ENCODE assay signal across 1 cellular context in the genomic region with DNA sequence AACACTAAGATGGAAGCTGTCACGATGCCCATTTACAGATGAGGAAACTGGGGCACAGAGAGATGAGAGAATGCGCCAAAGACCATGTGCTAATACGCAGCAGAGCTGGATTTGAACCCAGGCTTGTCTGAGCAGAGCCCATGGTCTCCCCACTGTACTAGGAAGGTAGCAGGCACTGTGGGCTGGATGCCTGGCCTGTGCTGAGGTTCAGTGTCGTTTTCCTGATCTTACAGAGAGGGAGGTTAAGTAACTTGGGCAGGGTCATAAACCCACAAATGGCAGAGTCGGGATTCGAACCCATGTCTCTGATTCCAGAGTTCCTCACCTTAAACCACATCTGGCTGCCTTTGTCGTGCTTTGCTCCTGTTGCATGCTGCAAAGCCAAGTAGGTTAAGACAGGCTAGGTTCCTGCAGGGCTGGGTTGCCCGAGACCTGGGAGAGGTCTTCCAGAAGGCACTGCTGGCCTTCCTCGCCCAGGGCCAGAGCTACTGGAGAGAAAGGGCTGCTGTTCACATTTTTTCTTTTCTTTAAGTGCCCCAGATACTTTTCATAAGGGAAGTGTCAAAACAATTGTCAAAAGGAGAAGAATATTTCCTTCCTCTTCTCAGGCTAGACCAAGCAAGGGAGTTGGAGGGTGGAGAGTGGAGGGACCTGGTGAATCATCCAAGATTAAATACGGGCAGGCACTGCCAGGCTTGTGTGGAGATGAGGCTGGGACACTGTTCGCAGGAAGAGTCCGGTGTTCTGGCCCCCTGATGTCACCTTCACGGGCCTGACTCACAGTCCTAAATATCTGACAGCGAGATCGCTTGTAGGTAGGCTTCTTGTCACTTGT.
TF ChIP-seq lines count a peak whose summit lies in the region.

No MANE protein-coding gene starts in this region.

TF ChIP-seq in HepG2, 621 proteins besides CTCF, POLR2A, EP300 and RAD21 (continued from another document and continues in another):
- TF ChIP-seq, protein P1, sequence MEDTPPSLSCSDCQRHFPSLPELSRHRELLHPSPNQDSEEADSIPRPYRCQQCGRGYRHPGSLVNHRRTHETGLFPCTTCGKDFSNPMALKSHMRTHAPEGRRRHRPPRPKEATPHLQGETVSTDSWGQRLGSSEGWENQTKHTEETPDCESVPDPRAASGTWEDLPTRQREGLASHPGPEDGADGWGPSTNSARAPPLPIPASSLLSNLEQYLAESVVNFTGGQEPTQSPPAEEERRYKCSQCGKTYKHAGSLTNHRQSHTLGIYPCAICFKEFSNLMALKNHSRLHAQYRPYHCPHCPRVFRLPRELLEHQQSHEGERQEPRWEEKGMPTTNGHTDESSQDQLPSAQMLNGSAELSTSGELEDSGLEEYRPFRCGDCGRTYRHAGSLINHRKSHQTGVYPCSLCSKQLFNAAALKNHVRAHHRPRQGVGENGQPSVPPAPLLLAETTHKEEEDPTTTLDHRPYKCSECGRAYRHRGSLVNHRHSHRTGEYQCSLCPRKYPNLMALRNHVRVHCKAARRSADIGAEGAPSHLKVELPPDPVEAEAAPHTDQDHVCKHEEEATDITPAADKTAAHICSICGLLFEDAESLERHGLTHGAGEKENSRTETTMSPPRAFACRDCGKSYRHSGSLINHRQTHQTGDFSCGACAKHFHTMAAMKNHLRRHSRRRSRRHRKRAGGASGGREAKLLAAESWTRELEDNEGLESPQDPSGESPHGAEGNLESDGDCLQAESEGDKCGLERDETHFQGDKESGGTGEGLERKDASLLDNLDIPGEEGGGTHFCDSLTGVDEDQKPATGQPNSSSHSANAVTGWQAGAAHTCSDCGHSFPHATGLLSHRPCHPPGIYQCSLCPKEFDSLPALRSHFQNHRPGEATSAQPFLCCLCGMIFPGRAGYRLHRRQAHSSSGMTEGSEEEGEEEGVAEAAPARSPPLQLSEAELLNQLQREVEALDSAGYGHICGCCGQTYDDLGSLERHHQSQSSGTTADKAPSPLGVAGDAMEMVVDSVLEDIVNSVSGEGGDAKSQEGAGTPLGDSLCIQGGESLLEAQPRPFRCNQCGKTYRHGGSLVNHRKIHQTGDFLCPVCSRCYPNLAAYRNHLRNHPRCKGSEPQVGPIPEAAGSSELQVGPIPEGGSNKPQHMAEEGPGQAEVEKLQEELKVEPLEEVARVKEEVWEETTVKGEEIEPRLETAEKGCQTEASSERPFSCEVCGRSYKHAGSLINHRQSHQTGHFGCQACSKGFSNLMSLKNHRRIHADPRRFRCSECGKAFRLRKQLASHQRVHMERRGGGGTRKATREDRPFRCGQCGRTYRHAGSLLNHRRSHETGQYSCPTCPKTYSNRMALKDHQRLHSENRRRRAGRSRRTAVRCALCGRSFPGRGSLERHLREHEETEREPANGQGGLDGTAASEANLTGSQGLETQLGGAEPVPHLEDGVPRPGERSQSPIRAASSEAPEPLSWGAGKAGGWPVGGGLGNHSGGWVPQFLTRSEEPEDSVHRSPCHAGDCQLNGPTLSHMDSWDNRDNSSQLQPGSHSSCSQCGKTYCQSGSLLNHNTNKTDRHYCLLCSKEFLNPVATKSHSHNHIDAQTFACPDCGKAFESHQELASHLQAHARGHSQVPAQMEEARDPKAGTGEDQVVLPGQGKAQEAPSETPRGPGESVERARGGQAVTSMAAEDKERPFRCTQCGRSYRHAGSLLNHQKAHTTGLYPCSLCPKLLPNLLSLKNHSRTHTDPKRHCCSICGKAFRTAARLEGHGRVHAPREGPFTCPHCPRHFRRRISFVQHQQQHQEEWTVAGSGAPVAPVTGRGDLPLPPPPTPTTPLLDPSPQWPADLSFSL (CRISPR knock-in tag; IDR thresholded peaks at IDR 0.05), result no peak
- TF ChIP-seq, protein P2, sequence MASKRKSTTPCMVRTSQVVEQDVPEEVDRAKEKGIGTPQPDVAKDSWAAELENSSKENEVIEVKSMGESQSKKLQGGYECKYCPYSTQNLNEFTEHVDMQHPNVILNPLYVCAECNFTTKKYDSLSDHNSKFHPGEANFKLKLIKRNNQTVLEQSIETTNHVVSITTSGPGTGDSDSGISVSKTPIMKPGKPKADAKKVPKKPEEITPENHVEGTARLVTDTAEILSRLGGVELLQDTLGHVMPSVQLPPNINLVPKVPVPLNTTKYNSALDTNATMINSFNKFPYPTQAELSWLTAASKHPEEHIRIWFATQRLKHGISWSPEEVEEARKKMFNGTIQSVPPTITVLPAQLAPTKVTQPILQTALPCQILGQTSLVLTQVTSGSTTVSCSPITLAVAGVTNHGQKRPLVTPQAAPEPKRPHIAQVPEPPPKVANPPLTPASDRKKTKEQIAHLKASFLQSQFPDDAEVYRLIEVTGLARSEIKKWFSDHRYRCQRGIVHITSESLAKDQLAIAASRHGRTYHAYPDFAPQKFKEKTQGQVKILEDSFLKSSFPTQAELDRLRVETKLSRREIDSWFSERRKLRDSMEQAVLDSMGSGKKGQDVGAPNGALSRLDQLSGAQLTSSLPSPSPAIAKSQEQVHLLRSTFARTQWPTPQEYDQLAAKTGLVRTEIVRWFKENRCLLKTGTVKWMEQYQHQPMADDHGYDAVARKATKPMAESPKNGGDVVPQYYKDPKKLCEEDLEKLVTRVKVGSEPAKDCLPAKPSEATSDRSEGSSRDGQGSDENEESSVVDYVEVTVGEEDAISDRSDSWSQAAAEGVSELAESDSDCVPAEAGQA (IDR thresholded peaks at IDR 0.05; ENCODE audit: low read depth), result no peak
- TF ChIP-seq, protein P2 (CRISPR knock-in tag; IDR thresholded peaks at IDR 0.05; ENCODE audit: borderline replicate concordance), result no peak
- TF ChIP-seq GTF3A (CRISPR knock-in tag; conservative IDR thresholded peaks at IDR 0.05), result no peak
- TF ChIP-seq, protein P3, sequence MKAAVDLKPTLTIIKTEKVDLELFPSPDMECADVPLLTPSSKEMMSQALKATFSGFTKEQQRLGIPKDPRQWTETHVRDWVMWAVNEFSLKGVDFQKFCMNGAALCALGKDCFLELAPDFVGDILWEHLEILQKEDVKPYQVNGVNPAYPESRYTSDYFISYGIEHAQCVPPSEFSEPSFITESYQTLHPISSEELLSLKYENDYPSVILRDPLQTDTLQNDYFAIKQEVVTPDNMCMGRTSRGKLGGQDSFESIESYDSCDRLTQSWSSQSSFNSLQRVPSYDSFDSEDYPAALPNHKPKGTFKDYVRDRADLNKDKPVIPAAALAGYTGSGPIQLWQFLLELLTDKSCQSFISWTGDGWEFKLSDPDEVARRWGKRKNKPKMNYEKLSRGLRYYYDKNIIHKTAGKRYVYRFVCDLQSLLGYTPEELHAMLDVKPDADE (CRISPR knock-in tag; IDR thresholded peaks at IDR 0.05), result no peak
- TF ChIP-seq, protein P4, sequence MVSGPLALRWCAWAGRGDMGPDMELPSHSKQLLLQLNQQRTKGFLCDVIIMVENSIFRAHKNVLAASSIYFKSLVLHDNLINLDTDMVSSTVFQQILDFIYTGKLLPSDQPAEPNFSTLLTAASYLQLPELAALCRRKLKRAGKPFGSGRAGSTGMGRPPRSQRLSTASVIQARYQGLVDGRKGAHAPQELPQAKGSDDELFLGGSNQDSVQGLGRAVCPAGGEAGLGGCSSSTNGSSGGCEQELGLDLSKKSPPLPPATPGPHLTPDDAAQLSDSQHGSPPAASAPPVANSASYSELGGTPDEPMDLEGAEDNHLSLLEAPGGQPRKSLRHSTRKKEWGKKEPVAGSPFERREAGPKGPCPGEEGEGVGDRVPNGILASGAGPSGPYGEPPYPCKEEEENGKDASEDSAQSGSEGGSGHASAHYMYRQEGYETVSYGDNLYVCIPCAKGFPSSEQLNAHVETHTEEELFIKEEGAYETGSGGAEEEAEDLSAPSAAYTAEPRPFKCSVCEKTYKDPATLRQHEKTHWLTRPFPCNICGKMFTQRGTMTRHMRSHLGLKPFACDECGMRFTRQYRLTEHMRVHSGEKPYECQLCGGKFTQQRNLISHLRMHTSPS (CRISPR knock-in tag; IDR thresholded peaks at IDR 0.05; ENCODE audit: low read depth), result no peak
- TF ChIP-seq ZSCAN29 (CRISPR knock-in tag; conservative IDR thresholded peaks at IDR 0.05), result 0 out of 2 replicates have a peak, but pooled peaks have one; percentile 37
- TF ChIP-seq, protein P5, sequence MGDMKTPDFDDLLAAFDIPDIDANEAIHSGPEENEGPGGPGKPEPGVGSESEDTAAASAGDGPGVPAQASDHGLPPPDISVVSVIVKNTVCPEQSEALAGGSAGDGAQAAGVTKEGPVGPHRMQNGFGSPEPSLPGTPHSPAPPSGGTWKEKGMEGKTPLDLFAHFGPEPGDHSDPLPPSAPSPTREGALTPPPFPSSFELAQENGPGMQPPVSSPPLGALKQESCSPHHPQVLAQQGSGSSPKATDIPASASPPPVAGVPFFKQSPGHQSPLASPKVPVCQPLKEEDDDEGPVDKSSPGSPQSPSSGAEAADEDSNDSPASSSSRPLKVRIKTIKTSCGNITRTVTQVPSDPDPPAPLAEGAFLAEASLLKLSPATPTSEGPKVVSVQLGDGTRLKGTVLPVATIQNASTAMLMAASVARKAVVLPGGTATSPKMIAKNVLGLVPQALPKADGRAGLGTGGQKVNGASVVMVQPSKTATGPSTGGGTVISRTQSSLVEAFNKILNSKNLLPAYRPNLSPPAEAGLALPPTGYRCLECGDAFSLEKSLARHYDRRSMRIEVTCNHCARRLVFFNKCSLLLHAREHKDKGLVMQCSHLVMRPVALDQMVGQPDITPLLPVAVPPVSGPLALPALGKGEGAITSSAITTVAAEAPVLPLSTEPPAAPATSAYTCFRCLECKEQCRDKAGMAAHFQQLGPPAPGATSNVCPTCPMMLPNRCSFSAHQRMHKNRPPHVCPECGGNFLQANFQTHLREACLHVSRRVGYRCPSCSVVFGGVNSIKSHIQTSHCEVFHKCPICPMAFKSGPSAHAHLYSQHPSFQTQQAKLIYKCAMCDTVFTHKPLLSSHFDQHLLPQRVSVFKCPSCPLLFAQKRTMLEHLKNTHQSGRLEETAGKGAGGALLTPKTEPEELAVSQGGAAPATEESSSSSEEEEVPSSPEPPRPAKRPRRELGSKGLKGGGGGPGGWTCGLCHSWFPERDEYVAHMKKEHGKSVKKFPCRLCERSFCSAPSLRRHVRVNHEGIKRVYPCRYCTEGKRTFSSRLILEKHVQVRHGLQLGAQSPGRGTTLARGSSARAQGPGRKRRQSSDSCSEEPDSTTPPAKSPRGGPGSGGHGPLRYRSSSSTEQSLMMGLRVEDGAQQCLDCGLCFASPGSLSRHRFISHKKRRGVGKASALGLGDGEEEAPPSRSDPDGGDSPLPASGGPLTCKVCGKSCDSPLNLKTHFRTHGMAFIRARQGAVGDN (CRISPR knock-in tag; IDR thresholded peaks at IDR 0.05), result peak; percentile 30; the same call in 1 of the 2 replicates
- no peak for TF ChIP-seq PAX8 (CRISPR knock-in tag; IDR thresholded peaks at IDR 0.05; ENCODE audit: borderline replicate concordance)
- no peak for TF ChIP-seq CBX5 (CRISPR knock-in tag; IDR thresholded peaks at IDR 0.05; ENCODE audit: borderline replicate concordance)
- TF ChIP-seq, protein P6, sequence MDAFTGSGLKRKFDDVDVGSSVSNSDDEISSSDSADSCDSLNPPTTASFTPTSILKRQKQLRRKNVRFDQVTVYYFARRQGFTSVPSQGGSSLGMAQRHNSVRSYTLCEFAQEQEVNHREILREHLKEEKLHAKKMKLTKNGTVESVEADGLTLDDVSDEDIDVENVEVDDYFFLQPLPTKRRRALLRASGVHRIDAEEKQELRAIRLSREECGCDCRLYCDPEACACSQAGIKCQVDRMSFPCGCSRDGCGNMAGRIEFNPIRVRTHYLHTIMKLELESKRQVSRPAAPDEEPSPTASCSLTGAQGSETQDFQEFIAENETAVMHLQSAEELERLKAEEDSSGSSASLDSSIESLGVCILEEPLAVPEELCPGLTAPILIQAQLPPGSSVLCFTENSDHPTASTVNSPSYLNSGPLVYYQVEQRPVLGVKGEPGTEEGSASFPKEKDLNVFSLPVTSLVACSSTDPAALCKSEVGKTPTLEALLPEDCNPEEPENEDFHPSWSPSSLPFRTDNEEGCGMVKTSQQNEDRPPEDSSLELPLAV (CRISPR knock-in tag; conservative IDR thresholded peaks at IDR 0.05; ENCODE audit: low read depth), result no peak
- TF ChIP-seq, protein P7, sequence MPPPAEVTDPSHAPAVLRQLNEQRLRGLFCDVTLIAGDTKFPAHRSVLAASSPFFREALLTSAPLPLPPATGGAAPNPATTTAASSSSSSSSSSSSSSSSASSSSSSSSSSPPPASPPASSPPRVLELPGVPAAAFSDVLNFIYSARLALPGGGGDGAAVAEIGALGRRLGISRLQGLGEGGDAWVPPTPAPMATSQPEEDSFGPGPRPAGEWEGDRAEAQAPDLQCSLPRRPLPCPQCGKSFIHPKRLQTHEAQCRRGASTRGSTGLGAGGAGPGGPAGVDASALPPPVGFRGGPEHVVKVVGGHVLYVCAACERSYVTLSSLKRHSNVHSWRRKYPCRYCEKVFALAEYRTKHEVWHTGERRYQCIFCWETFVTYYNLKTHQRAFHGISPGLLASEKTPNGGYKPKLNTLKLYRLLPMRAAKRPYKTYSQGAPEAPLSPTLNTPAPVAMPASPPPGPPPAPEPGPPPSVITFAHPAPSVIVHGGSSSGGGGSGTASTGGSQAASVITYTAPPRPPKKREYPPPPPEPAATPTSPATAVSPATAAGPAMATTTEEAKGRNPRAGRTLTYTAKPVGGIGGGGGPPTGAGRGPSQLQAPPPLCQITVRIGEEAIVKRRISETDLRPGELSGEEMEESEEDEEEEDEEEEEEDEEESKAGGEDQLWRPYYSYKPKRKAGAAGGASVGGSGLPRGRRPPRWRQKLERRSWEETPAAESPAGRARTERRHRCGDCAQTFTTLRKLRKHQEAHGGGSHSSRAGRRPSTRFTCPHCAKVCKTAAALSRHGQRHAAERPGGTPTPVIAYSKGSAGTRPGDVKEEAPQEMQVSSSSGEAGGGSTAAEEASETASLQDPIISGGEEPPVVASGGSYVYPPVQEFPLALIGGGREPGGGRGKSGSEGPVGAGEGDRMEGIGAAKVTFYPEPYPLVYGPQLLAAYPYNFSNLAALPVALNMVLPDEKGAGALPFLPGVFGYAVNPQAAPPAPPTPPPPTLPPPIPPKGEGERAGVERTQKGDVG (CRISPR knock-in tag; IDR thresholded peaks at IDR 0.05; ENCODE audit: borderline replicate concordance), result no peak
- TF ChIP-seq, protein P8, sequence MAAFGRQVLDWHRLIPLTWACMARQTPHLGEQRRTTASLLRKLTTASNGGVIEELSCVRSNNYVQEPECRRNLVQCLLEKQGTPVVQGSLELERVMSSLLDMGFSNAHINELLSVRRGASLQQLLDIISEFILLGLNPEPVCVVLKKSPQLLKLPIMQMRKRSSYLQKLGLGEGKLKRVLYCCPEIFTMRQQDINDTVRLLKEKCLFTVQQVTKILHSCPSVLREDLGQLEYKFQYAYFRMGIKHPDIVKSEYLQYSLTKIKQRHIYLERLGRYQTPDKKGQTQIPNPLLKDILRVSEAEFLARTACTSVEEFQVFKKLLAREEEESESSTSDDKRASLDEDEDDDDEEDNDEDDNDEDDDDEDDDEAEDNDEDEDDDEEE (CRISPR knock-in tag; IDR thresholded peaks at IDR 0.05), result peak; percentile 16; the same call in 1 of the 2 replicates
- peak; percentile 84 for TF ChIP-seq FOSL2 (CRISPR knock-in tag; IDR thresholded peaks at IDR 0.05)
- TF ChIP-seq RFX1 (IDR thresholded peaks at IDR 0.05), result no peak
- TF ChIP-seq JUN (CRISPR knock-in tag; IDR thresholded peaks at IDR 0.05), result no peak
- TF ChIP-seq ZNF24 (IDR thresholded peaks at IDR 0.05), result no peak
- TF ChIP-seq HOXA7 (CRISPR knock-in tag; IDR thresholded peaks at IDR 0.05), result no peak
